8 cellular contexts compared by ENCODE assay signal in genomic region chr19:14778110-14778610, GRCh38. TPM values are rescaled to one million over a fixed set of nuclear protein-coding genes. Genes with fewer than 3 reads are reported as not detected.
DNase-seq lines count a peak whose midpoint lies in the region; ATAC-seq and TF ChIP-seq lines count a peak whose summit lies in the region.
"Not testable (repeated sequence)": the region's sequence is repeated elsewhere in the genome, so short reads cannot be mapped to it uniquely, and the experiment has no call there.
"Had no signal": no experiment of that assay in that cellular context is flagged by ENCODE, and none has a peak within 500 bp of the region (broad histone marks: within the 10 kb centered on the region; RNA-seq: fewer than 3 reads in every experiment).

Gene ADGRE2 (minus strand): TSS chr19:14778560. CDS start chr19:14776756, 1,804 bp downstream.

- not testable (repeated sequence) for H3K4me3 ChIP-seq in BLaER1 treated with 17β-estradiol and CSF1 and Interleukin-3, amounts not matched to agents 10 nM and 100 nM; Jurkat, Clone E6-1 (ENCODE audit: low read length); right lobe of liver; suprapubic skin

- not testable (repeated sequence) for TF ChIP-seq CTCF in activated B cell treated with CpG ODN at 0.5 μM for 24 hours (IDR thresholded peaks at IDR 0.05); right lobe of liver (IDR thresholded peaks at IDR 0.05); suprapubic skin (IDR thresholded peaks at IDR 0.05)

- H3K9ac ChIP-seq in BLaER1 treated with 17β-estradiol and CSF1 and Interleukin-3, amounts not matched to agents 10 nM and 100 nM, result peak within 1 kb of the TSS in 5 of 11 experiments; percentile 1 to 51 (median 9); a peak in 2 of 22 replicates

- H3K27ac ChIP-seq in BLaER1 treated with 17β-estradiol and CSF1 and Interleukin-3, amounts not matched to agents 10 nM and 100 nM, result peak within 1 kb of the TSS in 10 of 11 experiments; percentile 7 to 37 (median 30); a peak in 12 of 22 replicates
- H3K27ac ChIP-seq in right lobe of liver, suprapubic skin: not testable (repeated sequence)

- CTCF ChIA-PET in activated B cell treated with CpG ODN at 0.5 μM for 24 hours (lab: Charles Lee), result not testable (repeated sequence)

- intact Hi-C loops in activated B cell treated with CpG ODN at 0.5 μM for 24 hours (cut with micrococcal nuclease); dendritic cell treated with granulocyte-macrophage colony-stimulating factor and Interleukin-4, amounts not matched to agents 40 ng/mL and 50 ng/mL, for 4 days (cut with micrococcal nuclease); right lobe of liver (cut with DNase I): not testable (repeated sequence)

- H3K4me1 Mint-ChIP-seq in activated B cell treated with CpG ODN at 0.5 μM for 24 hours, result peaks cover 26% of the 10 kb centered on the region
- peaks cover 63% of the 10 kb centered on the region for H3K4me1 Mint-ChIP-seq in dendritic cell treated with granulocyte-macrophage colony-stimulating factor and Interleukin-4, amounts not matched to agents 40 ng/mL and 50 ng/mL, for 4 days (ENCODE audit: low read depth)
- peaks cover 16 to 40% (median 24%) of the 10 kb centered on the region in 3 donors for H3K4me1 Mint-ChIP-seq in naive B cell

- not testable (repeated sequence) for ATAC-seq in activated B cell treated with CpG ODN at 0.5 μM for 24 hours (ENCODE audit: low read depth); right lobe of liver; naive B cell (ENCODE audit: low read depth in 2 of 2)

- POLR2A ChIA-PET in activated B cell treated with CpG ODN at 0.5 μM for 24 hours (lab: Charles Lee), result interaction anchor here (0.7 kb wide), 2 partner anchors 88 to 92 kb away, joined by 3 to 4 read pairs; no protein-coding TSS in a partner anchor

- not testable (repeated sequence) for TF ChIP-seq EP300 in suprapubic skin (IDR thresholded peaks at IDR 0.05)

- H3K9me3 ChIP-seq in BLaER1 treated with 17β-estradiol and CSF1 and Interleukin-3, amounts not matched to agents 10 nM and 100 nM (replicated peaks in 1 of 11); right lobe of liver; suprapubic skin: not testable (repeated sequence)

- H3K27me3 ChIP-seq in BLaER1 treated with 17β-estradiol and CSF1 and Interleukin-3, amounts not matched to agents 10 nM and 100 nM, result peaks cover 0 to 15% (median 5%) of the 10 kb centered on the region in 11 experiments; a peak in 6 of 22 replicates
- H3K27me3 ChIP-seq in right lobe of liver, suprapubic skin: not testable (repeated sequence)

- peaks cover 13% of the 10 kb centered on the region for H3K27me3 Mint-ChIP-seq in activated B cell treated with CpG ODN at 0.5 μM for 24 hours
- H3K27me3 Mint-ChIP-seq in dendritic cell treated with granulocyte-macrophage colony-stimulating factor and Interleukin-4, amounts not matched to agents 40 ng/mL and 50 ng/mL, for 4 days, result not testable (repeated sequence)
- H3K27me3 Mint-ChIP-seq in naive B cell, result peaks cover 3 to 31% (median 17%) of the 10 kb centered on the region in 3 donors

- H3K27ac Mint-ChIP-seq in activated B cell treated with CpG ODN at 0.5 μM for 24 hours, result not testable (repeated sequence)
- peak within 1 kb of the TSS; percentile 34 for H3K27ac Mint-ChIP-seq in dendritic cell treated with granulocyte-macrophage colony-stimulating factor and Interleukin-4, amounts not matched to agents 40 ng/mL and 50 ng/mL, for 4 days
- H3K27ac Mint-ChIP-seq in naive B cell, result peak within 1 kb of the TSS in 2 of 6 donors; percentile 32 to 49

- peaks cover 0 to 22% (median 6%) of the 10 kb centered on the region in 11 experiments; a peak in 14 of 22 replicates for H3K36me3 ChIP-seq in BLaER1 treated with 17β-estradiol and CSF1 and Interleukin-3, amounts not matched to agents 10 nM and 100 nM
- H3K36me3 ChIP-seq in right lobe of liver, suprapubic skin: not testable (repeated sequence)

- H3K9me3 Mint-ChIP-seq in activated B cell treated with CpG ODN at 0.5 μM for 24 hours; dendritic cell treated with granulocyte-macrophage colony-stimulating factor and Interleukin-4, amounts not matched to agents 40 ng/mL and 50 ng/mL, for 4 days; naive B cell: not testable (repeated sequence)

- H3K4me3 Mint-ChIP-seq in activated B cell treated with CpG ODN at 0.5 μM for 24 hours, result peak within 1 kb of the TSS; percentile 19
- H3K4me3 Mint-ChIP-seq in dendritic cell treated with granulocyte-macrophage colony-stimulating factor and Interleukin-4, amounts not matched to agents 40 ng/mL and 50 ng/mL, for 4 days, result not testable (repeated sequence)
- H3K4me3 Mint-ChIP-seq in naive B cell, result peak within 1 kb of the TSS in 5 of 8 donors; percentile 21 to 81 (median 63)

- not testable (repeated sequence) for TF ChIP-seq POLR2A in right lobe of liver (IDR thresholded peaks at IDR 0.05); suprapubic skin (IDR thresholded peaks at IDR 0.05)

- DNase-seq in Jurkat, Clone E6-1 (ENCODE audit: low read depth, low spot score), result peak; percentile 48
- DNase-seq in activated B cell treated with CpG ODN at 0.5 μM for 24 hours, naive B cell: not testable (repeated sequence)
- peak in 2 of 3 donors; percentile 16 for DNase-seq in right lobe of liver
- DNase-seq in suprapubic skin (ENCODE audit: low spot score in 2 of 2), result peak in 1 of 2 donors; percentile 26

- 56% methylated on average over 9 of the region's 9 CpGs for WGBS in right lobe of liver (ENCODE audit: insufficient coverage, low coverage, low lambda C conversion rate, missing lambda C conversion rate)
- 74% methylated on average over 9 of the region's 9 CpGs for WGBS in suprapubic skin

- peaks cover 63 to 93% (median 78%) of the 10 kb centered on the region in 10 experiments for H3K4me1 ChIP-seq in BLaER1 treated with 17β-estradiol and CSF1 and Interleukin-3, amounts not matched to agents 10 nM and 100 nM
- H3K4me1 ChIP-seq in right lobe of liver, result not testable (repeated sequence)
- peaks cover 13% of the 10 kb centered on the region for H3K4me1 ChIP-seq in suprapubic skin

- not testable (repeated sequence) for H3K36me3 Mint-ChIP-seq in activated B cell treated with CpG ODN at 0.5 μM for 24 hours (ENCODE audit: low read depth); naive B cell
- H3K36me3 Mint-ChIP-seq in dendritic cell treated with granulocyte-macrophage colony-stimulating factor and Interleukin-4, amounts not matched to agents 40 ng/mL and 50 ng/mL, for 4 days (ENCODE audit: low read depth), result peaks cover 20% of the 10 kb centered on the region

- H3K4me2 ChIP-seq in BLaER1 treated with 17β-estradiol and CSF1 and Interleukin-3, amounts not matched to agents 10 nM and 100 nM, result peak within 1 kb of the TSS; percentile 43 to 77 (median 63)

- peaks cover 0 to 29% (median 6%) of the 10 kb centered on the region in 11 experiments; a peak in 11 of 22 replicates for H4K20me1 ChIP-seq in BLaER1 treated with 17β-estradiol and CSF1 and Interleukin-3, amounts not matched to agents 10 nM and 100 nM

RNA-seq across cellular contexts. Expression of gene ADGRE2, which starts in this region (rescaled TPM):
- polyA plus RNA-seq in Jurkat, Clone E6-1 (2012; ENCODE audit: insufficient read depth, insufficient read length), result 6.8 TPM
- total RNA-seq in activated B cell treated with CpG ODN at 0.5 μM for 24 hours, result 0.91 and 0.93 TPM in 2 replicates
- 1 to 10 TPM; 1.6 to 5.7 (median 1.9) TPM for total RNA-seq in right lobe of liver
- polyA plus RNA-seq in naive B cell (ENCODE audit: low read depth in 6 of 6), result under 1 TPM in 3 of 6 donors, not detected in 3; 0.13 to 0.51 (median 0.35) TPM
- 10 to 100 TPM in 3 of 4 donors, 1 to 10 TPM in 1; 8.1 to 14.3 (median 12.9) TPM for total RNA-seq in suprapubic skin
- total RNA-seq: HT1080 had no signal
